ENCODE assay signal across 18 cellular contexts in the genomic region with DNA sequence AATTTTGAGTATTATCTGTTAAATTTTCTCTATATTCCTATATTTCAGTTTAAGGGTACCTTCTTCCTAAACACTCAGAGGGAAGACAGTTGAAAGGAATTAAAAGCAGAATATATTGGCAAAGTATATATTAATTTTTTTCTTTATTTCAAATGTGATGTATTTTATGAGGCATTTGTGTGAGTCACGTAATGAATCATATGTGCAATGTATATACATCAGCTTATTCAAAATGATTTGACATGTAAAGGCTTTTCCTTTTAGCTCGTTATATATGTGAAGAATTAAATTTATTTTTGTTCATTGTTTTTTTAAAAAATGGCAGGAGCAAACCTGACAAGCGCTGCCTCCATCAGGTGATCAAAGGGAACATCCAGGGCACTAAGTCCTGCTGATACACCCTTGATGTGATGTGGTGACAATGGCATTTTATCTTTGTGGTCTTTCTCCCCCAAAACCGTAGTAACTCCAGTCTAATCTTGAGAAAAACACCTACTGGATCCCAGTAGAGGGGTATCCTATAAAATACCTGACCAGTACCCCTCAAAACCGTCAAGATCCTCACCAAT.
"Had no signal": no experiment of that assay in that cellular context is flagged by ENCODE, and none has a peak within 500 bp of the region (broad histone marks: within the 10 kb centered on the region; RNA-seq: fewer than 3 reads in every experiment).

No MANE protein-coding gene starts in this region.

- ATAC-seq: activated T-helper 17 cell treated with anti-CD3 and anti-CD28 coated beads, Interleukin-2, amount 50 U/mL, for 72 hours; left cardiac atrium; lower lobe of right lung; WTC11 had no signal

- H3K27me3 ChIP-seq: adrenal gland, right atrium auricular region, thyroid gland, vagina had no signal

- H3K36me3 ChIP-seq: adrenal gland, lower lobe of right lung, right atrium auricular region, thyroid gland, vagina had no signal

- H3K27ac ChIP-seq: adrenal gland, lower lobe of right lung, right atrium auricular region, thyroid gland, vagina had no signal

- H3K9me3 ChIP-seq: adrenal gland, lower lobe of right lung, right atrium auricular region, thyroid gland, vagina had no signal

- H3K4me3 ChIP-seq: adrenal gland, lower lobe of right lung, right atrium auricular region, thyroid gland, vagina had no signal

- H3K4me1 ChIP-seq: adrenal gland, vagina had no signal

- DNase-seq: activated CD4-positive, alpha-beta T cell treated with anti-CD3 and anti-CD28 coated beads, Interleukin-2, amount 10 ng/mL, durations not matched to agents 7 days and 5 days; activated CD8-positive, alpha-beta memory T cell treated with anti-CD3 and anti-CD28 coated beads for 24 hours; activated naive CD4-positive, alpha-beta T cell treated with anti-CD3 and anti-CD28 coated beads, Interleukin-2, amount 10 ng/mL, durations not matched to agents 7 days and 5 days; activated T-cell treated with anti-CD3 and anti-CD28 coated beads for 4 hours; adrenal gland; central memory CD4-positive, alpha-beta T cell; cortex of kidney; effector CD8-positive, alpha-beta T cell; glutamatergic neuron; left cardiac atrium; lower lobe of right lung; naive B cell; small intestine; thyroid gland had no signal
